8 cellular contexts compared by ENCODE assay signal in the genomic region with DNA sequence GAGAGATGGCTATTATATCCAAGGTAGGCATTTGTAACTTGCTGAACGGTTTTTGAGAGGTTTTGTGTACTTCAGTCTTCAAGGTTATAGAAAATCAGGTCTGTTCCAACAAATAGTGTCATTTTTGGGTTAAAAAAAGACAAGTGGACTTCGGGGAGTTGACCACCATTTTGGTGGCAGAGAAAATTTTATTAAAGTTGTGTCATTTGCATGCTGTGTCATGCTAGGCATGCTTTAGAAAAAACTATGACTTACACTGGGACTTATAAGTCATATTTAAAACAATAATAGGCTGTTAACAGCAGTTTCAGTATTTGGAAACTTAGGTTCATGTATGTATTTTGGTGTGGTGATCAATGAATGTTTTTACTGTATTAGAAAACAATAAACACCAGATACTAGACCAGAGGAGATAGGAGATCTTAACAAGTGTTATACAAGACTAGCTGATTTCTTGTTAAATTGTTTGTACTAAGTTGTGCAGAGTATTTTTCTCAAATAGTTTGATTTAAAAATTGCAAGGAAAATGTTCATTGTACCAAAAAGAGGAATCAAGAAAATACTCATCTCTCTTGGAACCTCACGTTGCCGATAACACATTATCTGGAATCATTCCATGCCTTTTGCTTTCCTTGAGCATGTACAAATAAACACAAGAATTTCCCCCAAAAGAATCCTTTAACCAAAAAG. TPM values are rescaled to one million over a fixed set of nuclear protein-coding genes. Genes with fewer than 3 reads are reported as not detected.
DNase-seq lines count a peak whose midpoint lies in the region; ATAC-seq, FAIRE-seq and TF ChIP-seq lines count a peak whose summit lies in the region.

No MANE protein-coding gene starts in this region.

- no peak overlapping the region for H3K14ac ChIP-seq in H1 (ENCODE audit: insufficient read length)

- H4K91ac ChIP-seq in H1 (replicated peaks; ENCODE audit: insufficient read length, low read length): no peak overlapping the region

- H3K4me1 ChIP-seq in H1 (replicated peaks in 1 of 4; ENCODE audit: control insufficient read depth in 3 of 4, insufficient read depth in 4 of 4, low read length in 3 of 4): peaks cover 0 to 3% (median 3%) of the 10 kb centered on the region in 4 experiments; a peak in 4 of 7 replicates
- H3K4me1 ChIP-seq in neural progenitor cell: peaks cover 25% of the 10 kb centered on the region

- TF ChIP-seq POLR2A in NB4 (IDR thresholded peaks at IDR 0.05; ENCODE audit: extremely low read depth, insufficient read length): no peak
- 0 out of 3 replicates have a peak, but pooled peaks of 1 of the 2 experiments have one; percentile 4 for TF ChIP-seq POLR2A in H1 (IDR thresholded peaks at IDR 0.05; ENCODE audit: control extremely low read depth in 1 of 2, low read depth in 2 of 2, low read length in 2 of 2)

- peak overlapping the region; percentile 87; the same call in 1 of the 2 replicates for H2BK5ac ChIP-seq in H1 (ENCODE audit: low read depth, low read length)

- CTCF ChIA-PET in CD4-positive, alpha-beta T cell (lab: Charles Lee): interaction anchor here (1.4 kb wide), 1 partner anchor 47 kb away, joined by 4 read pairs; no protein-coding TSS in a partner anchor
- CTCF ChIA-PET in H1 (lab: Charles Lee; ENCODE audit: partially characterized antibody): interaction anchor here (1.0 to 1.2 kb wide), 2 partner anchors 13 to 46 kb away, joined by 3 read pairs; no protein-coding TSS in a partner anchor

- no peak for FAIRE-seq in H1 (lab: Jason Lieb, UNC)

- H3K4me1 Mint-ChIP-seq in CD4-positive, alpha-beta T cell (ENCODE audit: low read depth): peaks cover 64% of the 10 kb centered on the region
- H3K4me1 Mint-ChIP-seq in neural progenitor cell: peaks cover 38% of the 10 kb centered on the region

- H3K27ac Mint-ChIP-seq in CD4-positive, alpha-beta T cell: peak overlapping the region; percentile 87
- peak overlapping the region; percentile 96 for H3K27ac Mint-ChIP-seq in neural progenitor cell

- H3K9ac ChIP-seq in H1 (replicated peaks in 1 of 4; ENCODE audit: extremely low read depth in 1 of 4, low read depth in 3 of 4, low read length in 3 of 4) (peak overlapping the region; percentile 97 to 100 (median 98)), neural progenitor cell (peak overlapping the region; percentile 86)

- H3K23ac ChIP-seq in H1 (ENCODE audit: insufficient read length): no peak overlapping the region

- H4K20me1 ChIP-seq in H1 (replicated peaks in 1 of 2; ENCODE audit: control insufficient read depth in 1 of 2, insufficient read depth in 2 of 2, low read length in 2 of 2) (peaks cover 4 to 6% of the 10 kb centered on the region in 2 experiments), neural progenitor cell (ENCODE audit: low read depth) (peaks cover 59% of the 10 kb centered on the region)

- no peak overlapping the region for H4K8ac ChIP-seq in H1 (ENCODE audit: extremely low read depth, insufficient read depth, low read length)

- TF ChIP-seq RAD21 in H1 (IDR thresholded peaks at IDR 0.05 in 1 of 2, conservative IDR thresholded peaks at IDR 0.05 in 1 of 2; ENCODE audit: low read depth in 2 of 2, low read length in 2 of 2): no peak

- no peaks in the 10 kb centered on the region for H3K79me1 ChIP-seq in H1 (ENCODE audit: low read depth, low read length)

- DNase-seq in CD4-positive, alpha-beta T cell: no peak
- DNase-seq in NB4 (ENCODE audit: low read depth) (no peak), H1 (ENCODE audit: low read depth in 1 of 2, low spot score in 2 of 2) (no peak), neural progenitor cell (ENCODE audit: low spot score) (no peak), NCI-H128 (lab: John Stamatoyannopoulos, UW; ENCODE audit: unreplicated experiment) (no peak), NCI-H748 treated with DMSO at 0.1 percent for 48 hours (lab: John Stamatoyannopoulos, UW) (no peak), epidermal melanocyte (ENCODE audit: insufficient read length, low spot score) (no peak)

- H3K36me3 Mint-ChIP-seq in CD4-positive, alpha-beta T cell (ENCODE audit: low read depth): peaks cover 62% of the 10 kb centered on the region
- peaks cover 38% of the 10 kb centered on the region for H3K36me3 Mint-ChIP-seq in neural progenitor cell

- H3K18ac ChIP-seq in H1 (ENCODE audit: extremely low read depth, low read length): no peak overlapping the region

- H3K4me3 Mint-ChIP-seq in CD4-positive, alpha-beta T cell: peak overlapping the region; percentile 90
- peak overlapping the region; percentile 96 for H3K4me3 Mint-ChIP-seq in neural progenitor cell

- no peaks in the 10 kb centered on the region for H3K9me3 ChIP-seq in CD4-positive, alpha-beta T cell (ENCODE audit: control insufficient read depth, low read length)
- no peaks in the 10 kb centered on the region for H3K9me3 ChIP-seq in H1 (ENCODE audit: insufficient read depth in 2 of 2, low read depth in 1 of 2, low read length in 1 of 2)
- H3K9me3 ChIP-seq in neural progenitor cell (ENCODE audit: low read depth): no peaks in the 10 kb centered on the region

- H3K36me3 ChIP-seq in H1 (ENCODE audit: control insufficient read depth in 2 of 4, insufficient read depth in 4 of 4, low read length in 3 of 4) (peaks cover 27 to 53% (median 42%) of the 10 kb centered on the region in 4 experiments), neural progenitor cell (peaks cover 35% of the 10 kb centered on the region)

- TF ChIP-seq CTCF in CD4-positive, alpha-beta T cell (IDR thresholded peaks at IDR 0.05): no peak
- TF ChIP-seq CTCF in NB4 (IDR thresholded peaks at IDR 0.05; ENCODE audit: low read depth, low read length) (no peak), H1 (IDR thresholded peaks at IDR 0.05; ENCODE audit: control extremely low read depth in 1 of 3, insufficient read depth in 1 of 3, low read depth in 1 of 3, low read length in 3 of 3) (no peak), neural progenitor cell (IDR thresholded peaks at IDR 0.05) (no peak)

- H3K27ac ChIP-seq in CD4-positive, alpha-beta T cell (ENCODE audit: low read depth, low read length): no peak overlapping the region
- H3K27ac ChIP-seq in H1 (ENCODE audit: low read depth, low read length) (peak overlapping the region; percentile 95), neural progenitor cell (no peak overlapping the region)

- intact Hi-C loops in CD4-positive, alpha-beta T cell (cut with DNase I, micrococcal nuclease): loop anchor here in 1 of 2 experiments (5.0 to 10.0 kb wide), 2 partner anchors 839 to 1062 kb away; a partner anchor contains a TSS

- H2AFZ ChIP-seq in H1 (ENCODE audit: low read length) (no peak overlapping the region), neural progenitor cell (replicated peaks) (no peak overlapping the region)

- H3K79me2 ChIP-seq in H1 (ENCODE audit: control insufficient read depth in 1 of 2, insufficient read depth in 2 of 2, low read length in 2 of 2) (peaks cover 6 to 30% of the 10 kb centered on the region in 2 experiments), neural progenitor cell (ENCODE audit: low read depth) (peaks cover 49% of the 10 kb centered on the region)

- H3K56ac ChIP-seq in H1 (replicated peaks; ENCODE audit: insufficient read length, low read depth, low read length): no peak overlapping the region

- 68% methylated on average over 4 of the region's 4 CpGs; no CpG with 5 or more reads in 1 of the 2 experiments for WGBS in H1 (ENCODE audit: extremely low coverage in 1 of 2, insufficient coverage in 1 of 2, insufficient read length in 1 of 2, insufficient replicate concordance in 2 of 2, low coverage in 1 of 2, low lambda C conversion rate in 2 of 2, missing lambda C conversion rate in 1 of 2), 2 experiments

- no peak overlapping the region for H2BK15ac ChIP-seq in H1 (ENCODE audit: low read length)

- H2BK12ac ChIP-seq in H1 (ENCODE audit: low read depth, low read length): no peak overlapping the region

- peaks cover 74% of the 10 kb centered on the region for H3F3A ChIP-seq in neural progenitor cell (ENCODE audit: low read depth)

- H3K4me2 ChIP-seq in H1 (ENCODE audit: insufficient read depth in 1 of 2, low read depth in 2 of 2, low read length in 2 of 2) (peak overlapping the region; percentile 82 to 95), neural progenitor cell (peak overlapping the region; percentile 99)

- no peak overlapping the region for H3K4ac ChIP-seq in H1 (replicated peaks; ENCODE audit: insufficient read length, low read depth, low read length)

- no peaks in the 10 kb centered on the region for H3K27me3 Mint-ChIP-seq in CD4-positive, alpha-beta T cell
- H3K27me3 Mint-ChIP-seq in neural progenitor cell (ENCODE audit: insufficient read depth, low read depth): peaks cover 11% of the 10 kb centered on the region

- no peak overlapping the region for H2BK20ac ChIP-seq in H1 (ENCODE audit: low read length)

- ATAC-seq in CD4-positive, alpha-beta T cell (ENCODE audit: poor library complexity): no peak
- ATAC-seq in HG02870 (IDR thresholded peaks at IDR 0.05; ENCODE audit: unreplicated experiment): no peak

- H3K27me3 ChIP-seq in CD4-positive, alpha-beta T cell (ENCODE audit: control insufficient read depth, insufficient read depth, low read length): no peaks in the 10 kb centered on the region
- H3K27me3 ChIP-seq in H1 (replicated peaks in 1 of 4; ENCODE audit: control insufficient read depth in 3 of 4, extremely low read depth in 1 of 4, insufficient read depth in 3 of 4, low read length in 3 of 4): no peaks in the 10 kb centered on the region
- H3K27me3 ChIP-seq in neural progenitor cell: no peaks in the 10 kb centered on the region

- H2BK120ac ChIP-seq in H1 (replicated peaks; ENCODE audit: low read depth, low read length): no peak overlapping the region

- H2AK5ac ChIP-seq in H1 (ENCODE audit: low read depth, low read length): 0 out of 2 replicates have a peak overlapping the region, but pooled peaks have one; percentile 79

- TF ChIP-seq EP300 in H1 (IDR thresholded peaks at IDR 0.05; ENCODE audit: borderline replicate concordance in 1 of 2, low read depth in 2 of 2, low read length in 2 of 2): no peak

- H3K4me3 ChIP-seq in NB4 (ENCODE audit: low read depth, low read length): peak overlapping the region; percentile 93
- peak overlapping the region; percentile 84 to 98 (median 90) for H3K4me3 ChIP-seq in H1 (ENCODE audit: extremely low read depth in 1 of 4, insufficient read depth in 2 of 4, low read depth in 3 of 4, low read length in 4 of 4)
- peak overlapping the region; percentile 97 for H3K4me3 ChIP-seq in neural progenitor cell

- no peak overlapping the region for H4K5ac ChIP-seq in H1 (ENCODE audit: insufficient read length, low read depth, low read length)

- POLR2A ChIA-PET in CD4-positive, alpha-beta T cell (lab: Charles Lee): no interaction called here
- POLR2A ChIA-PET in H1 (lab: Charles Lee; ENCODE audit: partially characterized antibody): interaction anchor here (0.6 to 8.9 kb wide), 21 partner anchors 9 to 430 kb away, joined by 3 to 86 read pairs (median 4); no protein-coding TSS in a partner anchor

- H3K9me3 Mint-ChIP-seq in CD4-positive, alpha-beta T cell: no peaks in the 10 kb centered on the region
- no peaks in the 10 kb centered on the region for H3K9me3 Mint-ChIP-seq in neural progenitor cell

- peaks cover 4% of the 10 kb centered on the region for H3K23me2 ChIP-seq in H1 (ENCODE audit: low read depth, low read length)

RNA-seq across cellular contexts. Expression of a gene that starts 1.4 kb away (rescaled TPM):
- 100 to 1,000 TPM; 278 to 302 TPM for total RNA-seq in CD4-positive, alpha-beta T cell
- 2,056 and 2,064 TPM in 2 replicates for total RNA-seq in H1 (2021; fragmentation: NEBNext Ultra II Directional; extraction: Animal tissue kit (Norgen Biotek cat#: 25700))
- polyA plus RNA-seq in H1 (2011; rRNA removed): 1,559 and 2,203 TPM in 2 replicates
- polyA plus RNA-seq in H1 (2011; cell fraction: cytosol; rRNA removed): 3,091 TPM
- 846 TPM for polyA plus RNA-seq in H1 (2011; cell fraction: nucleus; rRNA removed)
- polyA plus RNA-seq in H1 (2012, experiment 1 of 2): 2,430 to 2,650 TPM (median 2,578 TPM) in 4 replicates
- polyA plus RNA-seq in H1 (2012, experiment 2 of 2): 345 TPM
- 714 TPM for polyA plus RNA-seq in H1 (2013, experiment 1 of 2)
- 699 TPM for polyA plus RNA-seq in H1 (2013, experiment 2 of 2)
- 1,671 and 1,842 TPM in 2 replicates for polyA minus RNA-seq in H1 (2011; rRNA and poly(A)+ RNA removed)
- 628 TPM for polyA minus RNA-seq in H1 (2011; cell fraction: cytosol; rRNA and poly(A)+ RNA removed)
- polyA minus RNA-seq in H1 (2011; cell fraction: nucleus; rRNA and poly(A)+ RNA removed): 352 TPM
- total RNA-seq in neural progenitor cell (ENCODE audit: low replicate concordance): 699 and 1,370 TPM in 2 replicates

RNA-seq across cellular contexts. Expression of a gene that starts 34.2 kb away (rescaled TPM):
- 10 to 100 TPM; 13.4 to 14.1 TPM for total RNA-seq in CD4-positive, alpha-beta T cell
- total RNA-seq in H1 (2021; fragmentation: NEBNext Ultra II Directional; extraction: Animal tissue kit (Norgen Biotek cat#: 25700)): 22.0 and 26.3 TPM in 2 replicates
- 13.9 and 20.0 TPM in 2 replicates for polyA plus RNA-seq in H1 (2011; rRNA removed)
- 20.8 TPM for polyA plus RNA-seq in H1 (2011; cell fraction: cytosol; rRNA removed)
- 13.3 TPM for polyA plus RNA-seq in H1 (2011; cell fraction: nucleus; rRNA removed)
- 14.6 to 22.0 TPM (median 17.8 TPM) in 4 replicates for polyA plus RNA-seq in H1 (2012, experiment 1 of 2)
- polyA plus RNA-seq in H1 (2012, experiment 2 of 2): 3.5 TPM
- polyA plus RNA-seq in H1 (2013, experiment 1 of 2): 19.0 TPM
- polyA plus RNA-seq in H1 (2013, experiment 2 of 2): 17.5 TPM
- 13.7 and 18.8 TPM in 2 replicates for polyA minus RNA-seq in H1 (2011; rRNA and poly(A)+ RNA removed)
- polyA minus RNA-seq in H1 (2011; cell fraction: cytosol; rRNA and poly(A)+ RNA removed): 8.4 TPM
- 10.2 TPM for polyA minus RNA-seq in H1 (2011; cell fraction: nucleus; rRNA and poly(A)+ RNA removed)
- total RNA-seq in neural progenitor cell (ENCODE audit: low replicate concordance): 36.7 and 44.0 TPM in 2 replicates
